Comparison of ENCODE assay signal across 16 cellular contexts in genomic region chr4:151690884-151691283, GRCh38.
DNase-seq lines count a peak whose midpoint lies in the region; TF ChIP-seq lines count a peak whose summit lies in the region.
"Had no signal": no experiment of that assay in that cellular context is flagged by ENCODE, and none has a peak within 500 bp of the region (broad histone marks: within the 10 kb centered on the region; RNA-seq: fewer than 3 reads in every experiment).

No MANE protein-coding gene starts in this region.

- peak; percentile 51 for DNase-seq in NCI-H1694 (lab: John Stamatoyannopoulos, UW)
- peak; percentile 78 for DNase-seq in cerebellum (ENCODE audit: low spot score)
- peak; percentile 34 for DNase-seq in mesenchymal stem cell
- no peak for DNase-seq in stomach
- no peak for DNase-seq in DMS53 (lab: John Stamatoyannopoulos, UW)
- DNase-seq in activated CD4-positive, alpha-beta T cell treated with anti-CD3 and anti-CD28 coated beads for 4 hours, result no peak
- DNase-seq in stimulated activated CD4-positive, alpha-beta T cell treated with anti-CD3 and anti-CD28 coated beads, Interleukin-2, amount 100 ng/mL, for 24 hours, result no peak
- DNase-seq: activated B cell treated with CpG ODN at 0.5 μM for 24 hours; CD4-positive, alpha-beta T cell; lower lobe of right lung; NCI-H1417; NCI-H524; stimulated activated CD4-positive, alpha-beta T cell treated with anti-CD3 and anti-CD28 coated beads, Interleukin-15, amount 100 ng/mL, for 24 hours; T-helper 1 cell had no signal

- WGBS in mesenchymal stem cell, result 94% methylated on average over 4 of the region's 4 CpGs
- WGBS in stomach, 5 donors, result 66 to 78% (median 76%) methylated on average over 4 of the region's 4 CpGs

- no peak overlapping the region for H3K14ac ChIP-seq in mesenchymal stem cell (ENCODE audit: low read length in 2 of 2)

- no peaks in the 10 kb centered on the region for H3K79me1 ChIP-seq in mesenchymal stem cell (replicated peaks; ENCODE audit: low read length, poor library complexity, severe bottlenecking)

- H3K9ac ChIP-seq in mesenchymal stem cell (ENCODE audit: low read length), result peak overlapping the region; percentile 63

- no peak overlapping the region for H3K18ac ChIP-seq in mesenchymal stem cell (ENCODE audit: low read depth in 1 of 2, low read length in 2 of 2)

- H3K27ac ChIP-seq in mesenchymal stem cell (ENCODE audit: low read length, poor library complexity, severe bottlenecking), result no peak overlapping the region
- H3K27ac ChIP-seq in stomach, result peak overlapping the region; percentile 13 to 82 (median 79)
- H3K27ac ChIP-seq: lower lobe of right lung had no signal

- H3K27me3 ChIP-seq in mesenchymal stem cell (ENCODE audit: control insufficient read depth in 1 of 2, insufficient read depth in 1 of 2, low read length in 2 of 2) (no peaks in the 10 kb centered on the region), stomach (no peaks in the 10 kb centered on the region)
- H3K27me3 ChIP-seq: thyroid gland had no signal

- no peak for TF ChIP-seq POLR2A in stomach (IDR thresholded peaks at IDR 0.05)

- no peaks in the 10 kb centered on the region for H3K9me3 ChIP-seq in mesenchymal stem cell (ENCODE audit: control insufficient read depth, low read length)
- H3K9me3 ChIP-seq in stomach, result no peaks in the 10 kb centered on the region
- H3K9me3 ChIP-seq: lower lobe of right lung, thyroid gland had no signal

- H3K36me3 ChIP-seq in mesenchymal stem cell (ENCODE audit: control insufficient read depth in 1 of 2, insufficient read depth in 2 of 2, low read depth in 1 of 2, low read length in 2 of 2) (peaks cover 8 to 15% of the 10 kb centered on the region in 2 experiments), stomach (peaks cover 0 to 9% (median 0%) of the 10 kb centered on the region in 4 donors)
- H3K36me3 ChIP-seq: thyroid gland had no signal

- no peak overlapping the region for H4K8ac ChIP-seq in mesenchymal stem cell (ENCODE audit: low read length)

- H3K4ac ChIP-seq in mesenchymal stem cell (ENCODE audit: low read depth in 1 of 2, low read length in 2 of 2), result no peak overlapping the region

- H3K4me1 ChIP-seq in mesenchymal stem cell (ENCODE audit: control insufficient read depth, insufficient read depth, low read depth, low read length) (peaks cover 9% of the 10 kb centered on the region), stomach (peaks cover 51 to 71% (median 61%) of the 10 kb centered on the region in 4 donors)

- TF ChIP-seq CTCF in stomach (IDR thresholded peaks at IDR 0.05), result no peak

- no peak overlapping the region for H2BK5ac ChIP-seq in mesenchymal stem cell (ENCODE audit: low read depth, low read length, poor library complexity, severe bottlenecking)

- H2AFZ ChIP-seq in mesenchymal stem cell (ENCODE audit: low read depth, low read length), result no peak overlapping the region

- no peak overlapping the region for H2BK15ac ChIP-seq in mesenchymal stem cell (ENCODE audit: low read depth, poor library complexity, severe bottlenecking)

- H2BK120ac ChIP-seq in mesenchymal stem cell (ENCODE audit: low read depth, low read length), result no peak overlapping the region

- no peak overlapping the region for H3K23ac ChIP-seq in mesenchymal stem cell (ENCODE audit: low read length in 2 of 2)

- H3K4me3 ChIP-seq in mesenchymal stem cell (ENCODE audit: insufficient read depth in 1 of 2, low read depth in 1 of 2, low read length in 2 of 2) (peak overlapping the region in 1 of 2 experiments; percentile 50), stomach (no peak overlapping the region)
- H3K4me3 ChIP-seq: K562, lower lobe of right lung, thyroid gland had no signal

- H3K4me2 ChIP-seq in mesenchymal stem cell (ENCODE audit: low read length, poor library complexity, severe bottlenecking), result no peak overlapping the region

- no peak for TF ChIP-seq EP300 in stomach (IDR thresholded peaks at IDR 0.05)

- H2AK5ac ChIP-seq in mesenchymal stem cell (ENCODE audit: low read length, severe bottlenecking), result no peak overlapping the region

- H4K91ac ChIP-seq in mesenchymal stem cell (ENCODE audit: low read length), result peak overlapping the region; percentile 46

- peak overlapping the region in 1 of 2 experiments; percentile 18 for H2BK12ac ChIP-seq in mesenchymal stem cell (ENCODE audit: low read length in 2 of 2)

- intact Hi-C loops in stomach (cut with DNase I; ENCODE audit: low total_unique reads), result no loop called here

Comparison
In these comparisons a context has a peak if more than half of its experiments do, and no peak if none do; other contexts are left out.
1. DNase-seq: peak in NCI-H1694 (single experiment), cerebellum (single experiment) and mesenchymal stem cell (single experiment); none in stomach (single experiment), DMS53 (single experiment), activated CD4-positive, alpha-beta T cell treated with anti-CD3 and anti-CD28 coated beads for 4 hours (0 of 2) and stimulated activated CD4-positive, alpha-beta T cell treated with anti-CD3 and anti-CD28 coated beads, Interleukin-2, amount 100 ng/mL, for 24 hours (0 of 2).